ENCODE assay signal across 29 cellular contexts in genomic region chr3:39222462-39222861, GRCh38. TPM values are rescaled to one million over a fixed set of nuclear protein-coding genes. Genes with fewer than 3 reads are reported as not detected.
"Had no signal": no experiment of that assay in that cellular context is flagged by ENCODE, and none has a peak within 500 bp of the region (broad histone marks: within the 10 kb centered on the region; RNA-seq: fewer than 3 reads in every experiment).

No MANE protein-coding gene starts in this region.

- H3K36me3 ChIP-seq: esophagus muscularis mucosa, gastroesophageal sphincter, heart right ventricle, lower lobe of right lung, ovary, sigmoid colon, thoracic aorta, tibial nerve, upper lobe of left lung had no signal

- H3K27ac Mint-ChIP-seq: endodermal cell; nephron progenitor cell; stimulated activated memory B cell treated with anti-CD40 and anti-IgM and Interleukin-4, amounts not matched to agents 10 μg/mL and 1 μg/mL and 100 μg/mL, for 72 hours; stimulated activated naive CD8-positive, alpha-beta T cell treated with anti-CD3 and anti-CD28 coated beads, Interleukin-15, Interleukin-2, amounts not matched to agents 100 ng/mL and 50 ng/mL, for 24 hours had no signal

- H3K4me1 Mint-ChIP-seq: endodermal cell had no signal

- ATAC-seq: foreskin keratinocyte; gastroesophageal sphincter; heart right ventricle; left ventricle myocardium superior; lower lobe of right lung; psoas muscle; right cardiac atrium; stimulated activated memory B cell treated with anti-CD40 and anti-IgM and Interleukin-4, amounts not matched to agents 10 μg/mL and 1 μg/mL and 100 μg/mL, for 72 hours had no signal

- H3K4me3 Mint-ChIP-seq: endodermal cell; nephron progenitor cell; stimulated activated memory B cell treated with anti-CD40 and anti-IgM and Interleukin-4, amounts not matched to agents 10 μg/mL and 1 μg/mL and 100 μg/mL, for 72 hours; stimulated activated naive CD8-positive, alpha-beta T cell treated with anti-CD3 and anti-CD28 coated beads, Interleukin-15, Interleukin-2, amounts not matched to agents 100 ng/mL and 50 ng/mL, for 24 hours had no signal

- H3K27ac ChIP-seq: esophagus muscularis mucosa, foreskin keratinocyte, gastroesophageal sphincter, heart right ventricle, lower lobe of right lung, ovary, psoas muscle, sigmoid colon, thoracic aorta, tibial nerve, upper lobe of left lung had no signal

- H3K4me1 ChIP-seq: foreskin keratinocyte, gastroesophageal sphincter, lower lobe of right lung, psoas muscle, sigmoid colon, tibial nerve, upper lobe of left lung had no signal

- H3K36me3 Mint-ChIP-seq: stimulated activated memory B cell treated with anti-CD40 and anti-IgM and Interleukin-4, amounts not matched to agents 10 μg/mL and 1 μg/mL and 100 μg/mL, for 72 hours had no signal

- H3K9me3 Mint-ChIP-seq: endodermal cell; stimulated activated memory B cell treated with anti-CD40 and anti-IgM and Interleukin-4, amounts not matched to agents 10 μg/mL and 1 μg/mL and 100 μg/mL, for 72 hours; stimulated activated naive CD8-positive, alpha-beta T cell treated with anti-CD3 and anti-CD28 coated beads, Interleukin-15, Interleukin-2, amounts not matched to agents 100 ng/mL and 50 ng/mL, for 24 hours had no signal

- DNase-seq: dorsolateral prefrontal cortex; effector CD4-positive, alpha-beta T cell; endodermal cell; foreskin keratinocyte; heart right ventricle; hippocampal formation; left ventricle myocardium superior; lower lobe of right lung; nephron progenitor cell; nucleus accumbens; ovary; posterior cingulate gyrus; psoas muscle; right cardiac atrium; sigmoid colon; stimulated activated CD4-positive, alpha-beta T cell treated with anti-CD3 and anti-CD28 coated beads, Interleukin-2, amount 100 ng/mL, for 24 hours; stimulated activated CD4-positive, alpha-beta T cell treated with anti-CD3 and anti-CD28 coated beads, Interleukin-4, amount 100 ng/mL, for 24 hours; upper lobe of left lung had no signal

- H3K27me3 ChIP-seq: dorsolateral prefrontal cortex, esophagus muscularis mucosa, gastroesophageal sphincter, heart right ventricle, ovary, sigmoid colon, tibial nerve, upper lobe of left lung had no signal

- H3K4me3 ChIP-seq: dorsolateral prefrontal cortex, esophagus muscularis mucosa, gastroesophageal sphincter, heart right ventricle, lower lobe of right lung, ovary, psoas muscle, sigmoid colon, thoracic aorta, tibial nerve, upper lobe of left lung had no signal

RNA-seq across cellular contexts. Expression of gene XIRP1, which starts 30.1 kb away (rescaled TPM):
- total RNA-seq: cerebellum, endodermal cell, endothelial cell of umbilical vein, fibroblast of lung, foreskin keratinocyte, lower lobe of right lung, renal cortical epithelial cell, tibial nerve had no signal

RNA-seq across cellular contexts. Expression of gene CX3CR1, which starts 57.4 kb away (rescaled TPM):
- total RNA-seq: endodermal cell, endothelial cell of umbilical vein, epithelial cell of proximal tubule, foreskin keratinocyte, renal cortical epithelial cell had no signal
